ENCODE assay signal across 8 cellular contexts in genomic region chr5:79613571-79613970, GRCh38. TPM values are rescaled to one million over a fixed set of nuclear protein-coding genes. Genes with fewer than 3 reads are reported as not detected.
DNase-seq lines count a peak whose midpoint lies in the region; ATAC-seq and TF ChIP-seq lines count a peak whose summit lies in the region.

No MANE protein-coding gene starts in this region.

- H3K4me3 ChIP-seq in Panc1 (ENCODE audit: low read depth in 2 of 2, low read length in 2 of 2) (peak overlapping the region; percentile 90 to 94), esophagus squamous epithelium (peak overlapping the region; percentile 59 to 82 (median 72)), prostate gland (peak overlapping the region; percentile 68 to 76)

- H3K4me1 ChIP-seq in Panc1 (ENCODE audit: control insufficient read depth, insufficient read depth, low read length): peaks cover 14% of the 10 kb centered on the region; the same call in 1 of the 2 replicates
- H3K4me1 ChIP-seq in esophagus squamous epithelium: peaks cover 7 to 38% (median 12%) of the 10 kb centered on the region in 3 donors
- no peaks in the 10 kb centered on the region for H3K4me1 ChIP-seq in prostate gland (replicated peaks)

- in situ Hi-C loops in Panc1 (cut with HindIII; ENCODE audit: low pct_unique_long_range_greater_than_20kb, low sequenced_read_pairs): no loop called here

- POLR2A ChIA-PET in Panc1 (lab: Charles Lee): interaction anchor here (0.5 to 0.6 kb wide), 2 partner anchors 17 to 389 kb away, joined by 3 to 8 read pairs; no protein-coding TSS in a partner anchor

- CTCF ChIA-PET in Panc1 (lab: Charles Lee): no interaction called here

- H3K9me3 ChIP-seq in Panc1 (ENCODE audit: control insufficient read depth, insufficient read depth, low read depth, low read length): peaks cover 14% of the 10 kb centered on the region; the same call in 1 of the 2 replicates
- H3K9me3 ChIP-seq in esophagus squamous epithelium: peaks cover 0 to 7% (median 4%) of the 10 kb centered on the region in 3 donors
- no peaks in the 10 kb centered on the region for H3K9me3 ChIP-seq in prostate gland

- H3K27ac ChIP-seq in Panc1 (ENCODE audit: low read length): peak overlapping the region; percentile 99
- peak overlapping the region in 3 of 4 donors; percentile 91 for H3K27ac ChIP-seq in esophagus squamous epithelium
- peak overlapping the region in 1 of 2 donors; percentile 89 for H3K27ac ChIP-seq in prostate gland

- intact Hi-C loops in Panc1 (cut with micrococcal nuclease; ENCODE audit: unreplicated experiment) (no loop called here), esophagus squamous epithelium (cut with DNase I) (no loop called here), prostate gland (cut with DNase I) (loop anchor here (5.0 kb wide), 1 partner anchor 101 kb away; the partner anchor contains the start of gene HOMER1)

- WGBS in esophagus squamous epithelium, 2 donors: 13 to 14% methylated on average over 3 of the region's 3 CpGs
- 14% methylated on average over 3 of the region's 3 CpGs for whole genome bisulfite sequencing in prostate gland

- H3K27me3 ChIP-seq in Panc1 (ENCODE audit: control insufficient read depth, insufficient read depth, low read length) (no peaks in the 10 kb centered on the region), esophagus squamous epithelium (no peaks in the 10 kb centered on the region), prostate gland (replicated peaks; ENCODE audit: insufficient read depth) (no peaks in the 10 kb centered on the region)

- ATAC-seq in Panc1 (no peak), GM19452 (IDR thresholded peaks at IDR 0.05; ENCODE audit: unreplicated experiment) (no peak), GM21390 (IDR thresholded peaks at IDR 0.05; ENCODE audit: unreplicated experiment) (no peak)

- DNase-seq in GM03348 (ENCODE audit: low spot score): peak; percentile 7
- DNase-seq in Panc1 (ENCODE audit: low read depth, low spot score): no peak
- no peak for DNase-seq in esophagus squamous epithelium (lab: John Stamatoyannopoulos, UW)
- DNase-seq in prostate gland (ENCODE audit: low spot score): no peak
- DNase-seq in HuH-7.5 (ENCODE audit: low spot score): no peak
- DNase-seq in NCI-H2171 (lab: John Stamatoyannopoulos, UW): no peak

- TF ChIP-seq CTCF in Panc1 (IDR thresholded peaks at IDR 0.05) (no peak), esophagus squamous epithelium (IDR thresholded peaks at IDR 0.05) (no peak), prostate gland (IDR thresholded peaks at IDR 0.05) (no peak)

- no TSS peak for BruUV-seq in Panc1 (replicated peaks; lab: Mats Ljungman, UMichigan)

- H3K36me3 ChIP-seq in Panc1 (ENCODE audit: control insufficient read depth, insufficient read depth, low read length) (peaks cover 11% of the 10 kb centered on the region), esophagus squamous epithelium (peaks cover 0 to 37% (median 0%) of the 10 kb centered on the region in 3 donors), prostate gland (no peaks in the 10 kb centered on the region)

- TF ChIP-seq POLR2A in esophagus squamous epithelium (IDR thresholded peaks at IDR 0.05): no peak
- no peak for TF ChIP-seq POLR2A in prostate gland (IDR thresholded peaks at IDR 0.05)

RNA-seq across cellular contexts. Expression of gene TENT2, which starts 1.3 kb away (rescaled TPM):
- 55.3 TPM for total RNA-seq in Panc1 (2021; ENCODE audit: unreplicated experiment)
- 29.9 TPM for polyA plus RNA-seq in Panc1 (2012; ENCODE audit: insufficient read length)
- total RNA-seq in esophagus squamous epithelium: 10 to 100 TPM; 31.5 to 56.1 (median 47.1) TPM
- total RNA-seq in prostate gland: 10 to 100 TPM; 30.6 to 65.2 TPM
